ENCODE assay signal across 18 cellular contexts in genomic region chr1:24903560-24903954, GRCh38. TPM values are rescaled to one million over a fixed set of nuclear protein-coding genes. Genes with fewer than 3 reads are reported as not detected.
DNase-seq lines count a peak whose midpoint lies in the region; ATAC-seq and TF ChIP-seq lines count a peak whose summit lies in the region.
"Had no signal": no experiment of that assay in that cellular context is flagged by ENCODE, and none has a peak within 500 bp of the region (broad histone marks: within the 10 kb centered on the region; RNA-seq: fewer than 3 reads in every experiment).

No MANE protein-coding gene starts in this region.

- CTCF ChIA-PET in activated naive CD4-positive, alpha-beta T cell treated with anti-CD3 and anti-CD28 coated beads, Interleukin-2, amount 10 ng/mL, durations not matched to agents 7 days and 5 days (lab: Charles Lee) = no interaction called here
- CTCF ChIA-PET in activated CD8-positive, alpha-beta T cell treated with anti-CD3 and anti-CD28 coated beads, Interleukin-2, amount 10 ng/mL, durations not matched to agents 7 days and 5 days (lab: Charles Lee) = no interaction called here
- CTCF ChIA-PET in GM10248 (lab: Yijun Ruan, JAX) = no interaction called here

- H3K27me3 ChIP-seq in right lobe of liver (no peaks in the 10 kb centered on the region), aorta (ENCODE audit: control insufficient read depth in 1 of 2, insufficient read depth in 2 of 2, low read length in 1 of 2) (no peaks in the 10 kb centered on the region), psoas muscle (ENCODE audit: insufficient read depth in 3 of 3, low read length in 2 of 3) (peaks cover 0 to 12% (median 5%) of the 10 kb centered on the region in 3 donors), vagina (no peaks in the 10 kb centered on the region)

- H3K27me3 Mint-ChIP-seq in activated naive CD4-positive, alpha-beta T cell treated with anti-CD3 and anti-CD28 coated beads, Interleukin-2, amount 10 ng/mL, durations not matched to agents 7 days and 5 days = no peaks in the 10 kb centered on the region
- H3K27me3 Mint-ChIP-seq in activated CD8-positive, alpha-beta T cell treated with anti-CD3 and anti-CD28 coated beads, Interleukin-2, amount 10 ng/mL, durations not matched to agents 7 days and 5 days (ENCODE audit: low read depth) = no peaks in the 10 kb centered on the region
- H3K27me3 Mint-ChIP-seq: dendritic cell treated with granulocyte-macrophage colony-stimulating factor and Interleukin-4, amounts not matched to agents 40 ng/mL and 50 ng/mL, for 4 days had no signal

- peak; percentile 10 for DNase-seq in activated naive CD4-positive, alpha-beta T cell treated with anti-CD3 and anti-CD28 coated beads, Interleukin-2, amount 10 ng/mL, durations not matched to agents 7 days and 5 days
- no peak for DNase-seq in activated naive CD4-positive, alpha-beta T cell treated with Interleukin-2 at 50 U/mL for 16 hours
- no peak for DNase-seq in activated CD8-positive, alpha-beta T cell treated with anti-CD3 and anti-CD28 coated beads, Interleukin-2, amount 10 ng/mL, durations not matched to agents 7 days and 5 days
- DNase-seq in right lobe of liver (peak; percentile 2 to 37 (median 25)), aorta (peak; percentile 11 to 15), psoas muscle (no peak), vagina (ENCODE audit: extremely low spot score in 2 of 2) (no peak), GM10248 (ENCODE audit: extremely low spot score) (no peak)
- DNase-seq: activated gamma-delta T cell; body of pancreas; erythroblast; left ventricle myocardium inferior; NCI-H1436 treated with DMSO at 0.1 percent for 48 hours; small intestine; stimulated activated naive CD4-positive, alpha-beta T cell had no signal

- no peak for TF ChIP-seq POLR2A in right lobe of liver (IDR thresholded peaks at IDR 0.05)
- TF ChIP-seq POLR2A in vagina (IDR thresholded peaks at IDR 0.05) = no peak

- no peak for TF ChIP-seq CTCF in right lobe of liver (IDR thresholded peaks at IDR 0.05)
- no peak for TF ChIP-seq CTCF in psoas muscle (IDR thresholded peaks at IDR 0.05)
- TF ChIP-seq CTCF in vagina (IDR thresholded peaks at IDR 0.05) = no peak
- no peak for TF ChIP-seq CTCF in GM10248 (IDR thresholded peaks at IDR 0.05; ENCODE audit: control extremely low read depth, extremely low read depth, low read depth, missing control alignments)

- WGBS in right lobe of liver (ENCODE audit: insufficient coverage, low coverage, low lambda C conversion rate, missing lambda C conversion rate) = 70% methylated on average over 2 of the region's 6 CpGs
- 89 to 93% methylated on average over 6 of the region's 6 CpGs for WGBS in aorta, 2 donors
- WGBS in psoas muscle, 3 donors = 83 to 91% (median 91%) methylated on average over 6 of the region's 6 CpGs

- no peaks in the 10 kb centered on the region for H3K9me3 Mint-ChIP-seq in activated naive CD4-positive, alpha-beta T cell treated with anti-CD3 and anti-CD28 coated beads, Interleukin-2, amount 10 ng/mL, durations not matched to agents 7 days and 5 days
- H3K9me3 Mint-ChIP-seq in activated CD8-positive, alpha-beta T cell treated with anti-CD3 and anti-CD28 coated beads, Interleukin-2, amount 10 ng/mL, durations not matched to agents 7 days and 5 days (ENCODE audit: insufficient read depth) = no peaks in the 10 kb centered on the region
- H3K9me3 Mint-ChIP-seq: dendritic cell treated with granulocyte-macrophage colony-stimulating factor and Interleukin-4, amounts not matched to agents 40 ng/mL and 50 ng/mL, for 4 days had no signal

- peaks cover 54% of the 10 kb centered on the region for H3K36me3 Mint-ChIP-seq in activated naive CD4-positive, alpha-beta T cell treated with anti-CD3 and anti-CD28 coated beads, Interleukin-2, amount 10 ng/mL, durations not matched to agents 7 days and 5 days
- peaks cover 82% of the 10 kb centered on the region for H3K36me3 Mint-ChIP-seq in activated CD8-positive, alpha-beta T cell treated with anti-CD3 and anti-CD28 coated beads, Interleukin-2, amount 10 ng/mL, durations not matched to agents 7 days and 5 days (ENCODE audit: low read depth)

- H3K4me3 Mint-ChIP-seq in activated naive CD4-positive, alpha-beta T cell treated with anti-CD3 and anti-CD28 coated beads, Interleukin-2, amount 10 ng/mL, durations not matched to agents 7 days and 5 days = no peak overlapping the region
- H3K4me3 Mint-ChIP-seq in activated CD8-positive, alpha-beta T cell treated with anti-CD3 and anti-CD28 coated beads, Interleukin-2, amount 10 ng/mL, durations not matched to agents 7 days and 5 days = no peak overlapping the region
- H3K4me3 Mint-ChIP-seq: dendritic cell treated with granulocyte-macrophage colony-stimulating factor and Interleukin-4, amounts not matched to agents 40 ng/mL and 50 ng/mL, for 4 days had no signal

- intact Hi-C loops in right lobe of liver (cut with DNase I) = loop anchor here in 1 of 2 donors (10.0 kb wide), 1 partner anchor 49 kb away; no protein-coding TSS in a partner anchor
- intact Hi-C loops in aorta (cut with DNase I) = no loop called here
- intact Hi-C loops in psoas muscle (cut with DNase I) = no loop called here
- intact Hi-C loops in vagina (cut with DNase I) = no loop called here

- ATAC-seq in activated CD8-positive, alpha-beta T cell treated with anti-CD3 and anti-CD28 coated beads, Interleukin-2, amount 10 ng/mL, durations not matched to agents 7 days and 5 days = no peak
- no peak for ATAC-seq in right lobe of liver
- ATAC-seq in aorta (ENCODE audit: low FRiP score) = no peak
- no peak for ATAC-seq in psoas muscle
- ATAC-seq: body of pancreas, gastroesophageal sphincter had no signal

- POLR2A ChIA-PET in activated CD8-positive, alpha-beta T cell treated with anti-CD3 and anti-CD28 coated beads, Interleukin-2, amount 10 ng/mL, durations not matched to agents 7 days and 5 days (lab: Charles Lee) = no interaction called here
- POLR2A ChIA-PET in GM10248 (lab: Yijun Ruan, JAX) = no interaction called here

- H3K27ac Mint-ChIP-seq in activated naive CD4-positive, alpha-beta T cell treated with anti-CD3 and anti-CD28 coated beads, Interleukin-2, amount 10 ng/mL, durations not matched to agents 7 days and 5 days = no peak overlapping the region
- H3K27ac Mint-ChIP-seq in activated CD8-positive, alpha-beta T cell treated with anti-CD3 and anti-CD28 coated beads, Interleukin-2, amount 10 ng/mL, durations not matched to agents 7 days and 5 days = peak overlapping the region; percentile 52
- H3K27ac Mint-ChIP-seq: dendritic cell treated with granulocyte-macrophage colony-stimulating factor and Interleukin-4, amounts not matched to agents 40 ng/mL and 50 ng/mL, for 4 days had no signal

- H3K27ac ChIP-seq in right lobe of liver (no peak overlapping the region), aorta (ENCODE audit: low read depth in 1 of 2, low read length in 2 of 2) (no peak overlapping the region), psoas muscle (no peak overlapping the region), vagina (no peak overlapping the region)
- H3K27ac ChIP-seq: body of pancreas, gastroesophageal sphincter, left ventricle myocardium inferior, parathyroid adenoma had no signal

- peaks cover 11% of the 10 kb centered on the region for H3K4me1 Mint-ChIP-seq in activated naive CD4-positive, alpha-beta T cell treated with anti-CD3 and anti-CD28 coated beads, Interleukin-2, amount 10 ng/mL, durations not matched to agents 7 days and 5 days
- peaks cover 19% of the 10 kb centered on the region for H3K4me1 Mint-ChIP-seq in activated CD8-positive, alpha-beta T cell treated with anti-CD3 and anti-CD28 coated beads, Interleukin-2, amount 10 ng/mL, durations not matched to agents 7 days and 5 days (ENCODE audit: low read depth)

- no peak overlapping the region for H3K4me3 ChIP-seq in right lobe of liver
- H3K4me3 ChIP-seq in aorta (ENCODE audit: low read length in 2 of 2) = no peak overlapping the region
- no peak overlapping the region for H3K4me3 ChIP-seq in psoas muscle
- no peak overlapping the region for H3K4me3 ChIP-seq in vagina
- H3K4me3 ChIP-seq: body of pancreas, gastroesophageal sphincter, left ventricle myocardium inferior had no signal

- H3K9me3 ChIP-seq in right lobe of liver = no peaks in the 10 kb centered on the region
- no peaks in the 10 kb centered on the region for H3K9me3 ChIP-seq in aorta (ENCODE audit: control insufficient read depth, low read length)
- H3K9me3 ChIP-seq in psoas muscle = no peaks in the 10 kb centered on the region
- no peaks in the 10 kb centered on the region for H3K9me3 ChIP-seq in vagina
- H3K9me3 ChIP-seq: body of pancreas, gastroesophageal sphincter, left ventricle myocardium inferior had no signal

- H3K36me3 ChIP-seq in right lobe of liver (no peaks in the 10 kb centered on the region), aorta (ENCODE audit: control insufficient read depth in 1 of 2, insufficient read depth in 2 of 2, low read length in 1 of 2) (no peaks in the 10 kb centered on the region), psoas muscle (ENCODE audit: insufficient read depth in 1 of 2, low read depth in 1 of 2) (no peaks in the 10 kb centered on the region), vagina (no peaks in the 10 kb centered on the region)
- H3K36me3 ChIP-seq: gastroesophageal sphincter, left ventricle myocardium inferior had no signal

- H3K4me1 ChIP-seq in right lobe of liver (no peaks in the 10 kb centered on the region), aorta (ENCODE audit: control insufficient read depth in 1 of 2, insufficient read depth in 2 of 2, low read length in 2 of 2) (no peaks in the 10 kb centered on the region), psoas muscle (no peaks in the 10 kb centered on the region), vagina (no peaks in the 10 kb centered on the region)
- H3K4me1 ChIP-seq: body of pancreas, gastroesophageal sphincter, left ventricle myocardium inferior, parathyroid adenoma had no signal

RNA-seq across cellular contexts. Expression of gene RUNX3, which starts 26.5 kb away (rescaled TPM):
- 100 to 1,000 TPM; 144 to 147 TPM for total RNA-seq in activated CD8-positive, alpha-beta T cell treated with anti-CD3 and anti-CD28 coated beads, Interleukin-2, amount 10 ng/mL, durations not matched to agents 7 days and 5 days
- 1 to 10 TPM in 3 of 6 experiments, under 1 TPM in 3; 0.46 to 3.1 (median 0.84) TPM for total RNA-seq in right lobe of liver
- 1 to 10 TPM; 2.9 to 4.4 TPM for total RNA-seq in aorta
- 1 to 10 TPM; 1.1 to 1.3 TPM for polyA plus RNA-seq in aorta
- total RNA-seq in psoas muscle = under 1 TPM; 0.28 to 0.59 (median 0.58) TPM
- polyA plus RNA-seq in psoas muscle = under 1 TPM; 0.16 to 0.20 (median 0.18) TPM
- total RNA-seq in vagina = 4.2 TPM

Comparison
In these comparisons a context has a peak if more than half of its experiments do, and no peak if none do; other contexts are left out.
1. DNase-seq: peak in activated naive CD4-positive, alpha-beta T cell treated with anti-CD3 and anti-CD28 coated beads, Interleukin-2, amount 10 ng/mL, durations not matched to agents 7 days and 5 days (single experiment), right lobe of liver (3 of 3) and aorta (2 of 2); none in activated naive CD4-positive, alpha-beta T cell treated with Interleukin-2 at 50 U/mL for 16 hours (single experiment), activated CD8-positive, alpha-beta T cell treated with anti-CD3 and anti-CD28 coated beads, Interleukin-2, amount 10 ng/mL, durations not matched to agents 7 days and 5 days (single experiment), psoas muscle (0 of 2), vagina (0 of 2) and GM10248 (single experiment).
2. RNA of gene RUNX3, which starts 26.5 kb away (total RNA-seq): 144 to 147 TPM in activated CD8-positive, alpha-beta T cell treated with anti-CD3 and anti-CD28 coated beads, Interleukin-2, amount 10 ng/mL, durations not matched to agents 7 days and 5 days; 2.9 to 4.4 TPM in aorta, 4.2 TPM in vagina (single experiment), 0.46 to 3.1 TPM in right lobe of liver and 0.28 to 0.59 TPM in psoas muscle; every median in the first group is over 10 times any median in the second.